13 cellular contexts compared by ENCODE assay signal in the genomic region with DNA sequence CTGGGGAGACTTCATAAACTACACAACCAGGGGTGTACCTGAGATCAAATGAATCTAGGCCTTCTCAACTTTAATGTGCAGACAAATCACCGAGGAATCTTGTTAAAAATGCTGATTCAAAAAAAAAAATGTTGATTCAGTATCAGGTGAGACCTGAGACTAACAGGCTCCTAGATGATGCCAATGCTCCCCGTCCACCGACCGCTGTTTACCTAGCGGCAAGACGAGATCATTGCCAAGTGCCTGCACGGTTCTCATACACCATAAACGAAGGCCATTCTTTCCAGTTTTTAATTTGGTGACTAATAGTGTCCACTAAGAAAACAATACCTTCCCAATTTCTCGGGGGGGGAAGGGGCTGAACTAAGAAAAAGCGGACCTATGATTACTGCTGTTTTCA. TPM values are rescaled to one million over a fixed set of nuclear protein-coding genes. Genes with fewer than 3 reads are reported as not detected.
A peak's percentile ranks its signal among the peaks of the same experiment; 100 is the strongest.
DNase-seq lines count a peak whose midpoint lies in the region; ATAC-seq and TF ChIP-seq lines count a peak whose summit lies in the region.
"Had no signal": no experiment of that assay in that cellular context is flagged by ENCODE, and none has a peak within 500 bp of the region (broad histone marks: within the 10 kb centered on the region; RNA-seq: fewer than 3 reads in every experiment).

No MANE protein-coding gene starts in this region.

- H3K9me3 ChIP-seq in MM.1S (replicated peaks; ENCODE audit: insufficient read depth, low read length) (no peaks in the 10 kb centered on the region), thyroid gland (no peaks in the 10 kb centered on the region)
- H3K9me3 ChIP-seq: upper lobe of left lung had no signal

- peak overlapping the region; percentile 63 for H3K27ac ChIP-seq in MM.1S (ENCODE audit: low read length)
- no peak overlapping the region for H3K27ac ChIP-seq in thyroid gland
- H3K27ac ChIP-seq: upper lobe of left lung had no signal

- H3K4me1 ChIP-seq in MM.1S (ENCODE audit: low read length) (peaks cover 29% of the 10 kb centered on the region), thyroid gland (peaks cover 10% of the 10 kb centered on the region in 2 donors)

- H3K27ac Mint-ChIP-seq in nephron = no peak overlapping the region

- no peaks in the 10 kb centered on the region for H3K9me2 ChIP-seq in MM.1S (replicated peaks; ENCODE audit: insufficient read depth, low read length)

- peaks cover 3% of the 10 kb centered on the region for H3K9me3 Mint-ChIP-seq in nephron

- peaks cover 22% of the 10 kb centered on the region for H3K79me2 ChIP-seq in MM.1S (ENCODE audit: low read length)

- H3K4me3 ChIP-seq in MM.1S (ENCODE audit: low read length) (peak overlapping the region; percentile 42), thyroid gland (replicated peaks in 1 of 3) (no peak overlapping the region)
- H3K4me3 ChIP-seq: upper lobe of left lung had no signal

- WGBS in thyroid gland, 2 donors = 56 to 66% methylated on average over 10 of the region's 10 CpGs

- H3F3A ChIP-seq in MM.1S (ENCODE audit: insufficient read depth, low read length) = peaks cover 19% of the 10 kb centered on the region

- intact Hi-C loops in thyroid gland (cut with DNase I) = loop anchor here (5.0 kb wide), 1 partner anchor 192 kb away; no protein-coding TSS in a partner anchor

- H3K36me3 ChIP-seq in MM.1S (replicated peaks; ENCODE audit: insufficient read depth, low read length) = no peaks in the 10 kb centered on the region
- no peaks in the 10 kb centered on the region for H3K36me3 ChIP-seq in thyroid gland
- H3K36me3 ChIP-seq: upper lobe of left lung had no signal

- peak overlapping the region; percentile 40 for H3K9ac ChIP-seq in MM.1S (ENCODE audit: low read length)

- peak overlapping the region; percentile 71 for H3K4me2 ChIP-seq in MM.1S (ENCODE audit: low read depth, low read length)

- TF ChIP-seq CTCF in MM.1S (IDR thresholded peaks at IDR 0.05; ENCODE audit: low read length) (0 out of 2 replicates have a peak, but pooled peaks have one; percentile 14), nephron (IDR thresholded peaks at IDR 0.05; ENCODE audit: unreplicated experiment in 3 of 3) (no peak), thyroid gland (IDR thresholded peaks at IDR 0.05) (no peak)

- peak; percentile 3 to 50 (median 14) for DNase-seq in NCI-H1417 (lab: John Stamatoyannopoulos, UW)
- no peak for DNase-seq in NCI-H1417 treated with DMSO at 0.1 percent for 48 hours (lab: John Stamatoyannopoulos, UW)
- peak; percentile 64 for DNase-seq in MM.1S
- DNase-seq in astrocyte of the hippocampus (ENCODE audit: low read depth, low spot score) = peak; percentile 32
- no peak for DNase-seq in thyroid gland
- DNase-seq in NCI-H187 (lab: John Stamatoyannopoulos, UW) = no peak
- DNase-seq: caudate nucleus, foreskin fibroblast, H7, upper lobe of left lung had no signal

- peak overlapping the region; percentile 18; the same call in 1 of the 2 replicates for H2AFZ ChIP-seq in MM.1S (ENCODE audit: low read length)

- peak overlapping the region; percentile 66 to 75 (median 68) for H3K4me3 Mint-ChIP-seq in nephron

- H3K36me3 Mint-ChIP-seq in nephron (ENCODE audit: low read depth) = no peaks in the 10 kb centered on the region

- TF ChIP-seq POLR2A in thyroid gland (IDR thresholded peaks at IDR 0.05) = no peak

- no peak for ATAC-seq in GM21381 (IDR thresholded peaks at IDR 0.05; ENCODE audit: unreplicated experiment)
- ATAC-seq: left lobe of liver had no signal

- peaks cover 35% of the 10 kb centered on the region for H3K4me1 Mint-ChIP-seq in nephron

- H3K27me3 ChIP-seq in MM.1S (replicated peaks; ENCODE audit: insufficient read depth, low read length) = no peaks in the 10 kb centered on the region
- H3K27me3 ChIP-seq in thyroid gland = no peaks in the 10 kb centered on the region
- H3K27me3 ChIP-seq: upper lobe of left lung had no signal

- no peaks in the 10 kb centered on the region for H3K27me3 Mint-ChIP-seq in nephron (ENCODE audit: low read depth)

- no peaks in the 10 kb centered on the region for H4K20me1 ChIP-seq in MM.1S (ENCODE audit: insufficient read depth, low read length)

RNA-seq across cellular contexts. Expression of gene FSIP1, which starts 2.5 kb away (rescaled TPM):
- 1 to 10 TPM in 3 of 4 donors, under 1 TPM in 1; 0.94 to 2.5 (median 1.5) TPM for total RNA-seq in thyroid gland
- total RNA-seq: left lobe of liver had no signal

Comparison
In these comparisons a context has a peak if more than half of its experiments do, and no peak if none do; other contexts are left out.
1. DNase-seq: peak in NCI-H1417 (3 of 3), MM.1S (single experiment) and astrocyte of the hippocampus (single experiment); none in NCI-H1417 treated with DMSO at 0.1 percent for 48 hours (single experiment), thyroid gland (0 of 2) and NCI-H187 (0 of 2).